28 cellular contexts compared by ENCODE assay signal in the genomic region with DNA sequence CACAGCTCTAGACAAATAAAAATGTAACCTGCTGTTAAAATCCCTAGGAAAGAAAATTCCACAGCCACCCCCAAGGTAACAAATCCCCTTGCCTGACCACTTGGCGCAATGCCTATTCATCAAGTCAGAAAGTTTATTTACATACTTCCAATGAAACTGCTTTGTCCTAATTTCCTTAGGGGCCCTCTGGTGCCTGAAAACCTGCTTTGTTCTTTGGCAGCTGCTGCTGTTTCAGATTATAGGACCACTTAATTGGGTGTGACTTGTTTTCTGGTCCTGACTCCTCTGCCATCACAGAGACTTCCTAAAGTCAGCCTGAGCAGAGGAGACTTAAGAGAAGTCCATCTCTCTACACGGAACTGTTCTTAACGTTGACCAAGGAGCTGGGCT.
A peak's percentile ranks its signal among the peaks of the same experiment; 100 is the strongest.
DNase-seq lines count a peak whose midpoint lies in the region; ATAC-seq and TF ChIP-seq lines count a peak whose summit lies in the region.
"Had no signal": no experiment of that assay in that cellular context is flagged by ENCODE, and none has a peak within 500 bp of the region (broad histone marks: within the 10 kb centered on the region; RNA-seq: fewer than 3 reads in every experiment).

No MANE protein-coding gene starts in this region.

- H3K27ac Mint-ChIP-seq in endodermal cell: peak overlapping the region; percentile 48
- H3K27ac Mint-ChIP-seq: activated CD8-positive, alpha-beta T cell treated with anti-CD3 and anti-CD28 coated beads for 36 hours; activated naive CD4-positive, alpha-beta T cell treated with anti-CD3 and anti-CD28 coated beads, Interleukin-2, amount 50 U/mL, for 24 hours; activated T-helper 17 cell treated with anti-CD3 and anti-CD28 coated beads, Interleukin-2, amount 50 U/mL, for 72 hours; nephron progenitor cell had no signal

- peaks cover 41% of the 10 kb centered on the region for H3K4me1 ChIP-seq in HUES48 (ENCODE audit: control insufficient read depth, insufficient read depth, low read length)
- peaks cover 19% of the 10 kb centered on the region for H3K4me1 ChIP-seq in endodermal cell (ENCODE audit: control insufficient read depth, insufficient read depth, low read length)
- H3K4me1 ChIP-seq: BLaER1, foreskin keratinocyte, heart right ventricle, parathyroid adenoma, right lobe of liver had no signal

- H3K27me3 ChIP-seq in HUES48 (ENCODE audit: control insufficient read depth, insufficient read depth, low read length) (no peaks in the 10 kb centered on the region), endodermal cell (ENCODE audit: control insufficient read depth, insufficient read depth, low read length, poor library complexity, severe bottlenecking) (no peaks in the 10 kb centered on the region)
- H3K27me3 ChIP-seq: BLaER1, esophagus muscularis mucosa, right lobe of liver had no signal

- H3K36me3 ChIP-seq in HUES48 (ENCODE audit: control insufficient read depth, insufficient read depth, low read length) (no peaks in the 10 kb centered on the region), endodermal cell (ENCODE audit: control insufficient read depth, insufficient read depth, low read length) (no peaks in the 10 kb centered on the region)
- H3K36me3 ChIP-seq: BLaER1, esophagus muscularis mucosa, heart right ventricle, right lobe of liver had no signal

- H3K27ac ChIP-seq in HUES48 (ENCODE audit: low read depth, low read length): peak overlapping the region; percentile 17
- H3K27ac ChIP-seq in endodermal cell (ENCODE audit: low read depth, low read length): peak overlapping the region; percentile 75
- H3K27ac ChIP-seq: BLaER1, coronary artery, esophagus muscularis mucosa, foreskin keratinocyte, heart right ventricle, parathyroid adenoma, right lobe of liver had no signal

- H3K27me3 Mint-ChIP-seq in endodermal cell (ENCODE audit: insufficient read depth): peaks cover 2% of the 10 kb centered on the region

- no peaks in the 10 kb centered on the region for H3K36me3 Mint-ChIP-seq in endodermal cell (ENCODE audit: low read depth)
- H3K36me3 Mint-ChIP-seq: activated naive CD4-positive, alpha-beta T cell treated with anti-CD3 and anti-CD28 coated beads, Interleukin-2, amount 50 U/mL, for 24 hours had no signal

- ATAC-seq in GM18858 (IDR thresholded peaks at IDR 0.05; ENCODE audit: unreplicated experiment): no peak
- ATAC-seq: activated CD8-positive, alpha-beta T cell treated with anti-CD3 and anti-CD28 coated beads for 36 hours; activated T-helper 17 cell treated with anti-CD3 and anti-CD28 coated beads, Interleukin-2, amount 50 U/mL, for 72 hours; foreskin keratinocyte; heart right ventricle; right lobe of liver; SK-N-SH treated with all-trans-retinoic acid at 6 μM for 48 hours had no signal

- H3K4me3 Mint-ChIP-seq in endodermal cell: no peak overlapping the region
- H3K4me3 Mint-ChIP-seq: activated CD8-positive, alpha-beta T cell treated with anti-CD3 and anti-CD28 coated beads for 36 hours; activated naive CD4-positive, alpha-beta T cell treated with anti-CD3 and anti-CD28 coated beads, Interleukin-2, amount 50 U/mL, for 24 hours; activated T-helper 17 cell treated with anti-CD3 and anti-CD28 coated beads, Interleukin-2, amount 50 U/mL, for 72 hours; nephron progenitor cell had no signal

- H3K9ac ChIP-seq in HUES48 (ENCODE audit: low read depth, low read length): no peak overlapping the region
- no peak overlapping the region for H3K9ac ChIP-seq in endodermal cell (ENCODE audit: extremely low read depth, low read length, poor library complexity, severe bottlenecking)
- H3K9ac ChIP-seq: BLaER1, parathyroid adenoma had no signal

- peaks cover 64% of the 10 kb centered on the region for H3K4me1 Mint-ChIP-seq in endodermal cell
- H3K4me1 Mint-ChIP-seq: activated naive CD4-positive, alpha-beta T cell treated with anti-CD3 and anti-CD28 coated beads, Interleukin-2, amount 50 U/mL, for 24 hours; activated T-helper 17 cell treated with anti-CD3 and anti-CD28 coated beads, Interleukin-2, amount 50 U/mL, for 72 hours had no signal

- WGBS in endodermal cell (ENCODE audit: insufficient coverage in 1 of 2, insufficient read length in 1 of 2), 2 experiments: 83 to 86% methylated on average over 3 of the region's 3 CpGs

- no peak for TF ChIP-seq CTCF in endodermal cell (conservative IDR thresholded peaks at IDR 0.05)

- no peaks in the 10 kb centered on the region for H3K9me3 Mint-ChIP-seq in endodermal cell
- H3K9me3 Mint-ChIP-seq: activated CD8-positive, alpha-beta T cell treated with anti-CD3 and anti-CD28 coated beads for 36 hours; activated naive CD4-positive, alpha-beta T cell treated with anti-CD3 and anti-CD28 coated beads, Interleukin-2, amount 50 U/mL, for 24 hours; activated T-helper 17 cell treated with anti-CD3 and anti-CD28 coated beads, Interleukin-2, amount 50 U/mL, for 72 hours; nephron progenitor cell had no signal

- DNase-seq in ELF-1 (ENCODE audit: low read depth, low spot score) (peak; percentile 36), NCI-H69 (lab: John Stamatoyannopoulos, UW) (peak; percentile 97), endodermal cell (no peak), DMS79 treated with DMSO at 0.1 percent for 48 hours (lab: John Stamatoyannopoulos, UW) (no peak), GM03348 (ENCODE audit: low spot score) (no peak), NOMO-1 treated with dmso at 0.1 percent for 144 hours (lab: John Stamatoyannopoulos, UW; ENCODE audit: unreplicated experiment) (no peak)
- DNase-seq: activated CD4-positive, alpha-beta T cell treated with anti-CD3 and anti-CD28 coated beads for 1 hour; activated CD8-positive, alpha-beta T cell treated with anti-CD3 and anti-CD28 coated beads for 36 hours; amygdala; DMS79; heart right ventricle; NCI-H1092 treated with DMSO at 0.1 percent for 48 hours; NCI-H510A treated with DMSO at 0.1 percent for 48 hours; nephron progenitor cell; right lobe of liver; stimulated activated CD4-positive, alpha-beta T cell treated with anti-CD3 and anti-CD28 coated beads, Interleukin-2, amount 100 ng/mL, for 48 hours; T-helper 2 cell; trophoblast cell had no signal

- no peak overlapping the region for H3K4me3 ChIP-seq in HUES48 (ENCODE audit: low read depth, low read length)
- no peak overlapping the region for H3K4me3 ChIP-seq in endodermal cell (ENCODE audit: low read length)
- H3K4me3 ChIP-seq: BLaER1, coronary artery, esophagus muscularis mucosa, heart right ventricle, right lobe of liver had no signal

- H3K9me3 ChIP-seq in HUES48 (ENCODE audit: control insufficient read depth, insufficient read depth, low read length) (no peaks in the 10 kb centered on the region), endodermal cell (ENCODE audit: control insufficient read depth, low read length) (no peaks in the 10 kb centered on the region)
- H3K9me3 ChIP-seq: BLaER1, esophagus muscularis mucosa, heart right ventricle, right lobe of liver had no signal

Comparison
In these comparisons a context has a peak if more than half of its experiments do, and no peak if none do; other contexts are left out.
1. DNase-seq: peak in ELF-1 (single experiment) and NCI-H69 (single experiment); none in endodermal cell (single experiment), DMS79 treated with DMSO at 0.1 percent for 48 hours (single experiment), GM03348 (single experiment) and NOMO-1 treated with dmso at 0.1 percent for 144 hours (single experiment).